9 cellular contexts compared by ENCODE assay signal in the genomic region with DNA sequence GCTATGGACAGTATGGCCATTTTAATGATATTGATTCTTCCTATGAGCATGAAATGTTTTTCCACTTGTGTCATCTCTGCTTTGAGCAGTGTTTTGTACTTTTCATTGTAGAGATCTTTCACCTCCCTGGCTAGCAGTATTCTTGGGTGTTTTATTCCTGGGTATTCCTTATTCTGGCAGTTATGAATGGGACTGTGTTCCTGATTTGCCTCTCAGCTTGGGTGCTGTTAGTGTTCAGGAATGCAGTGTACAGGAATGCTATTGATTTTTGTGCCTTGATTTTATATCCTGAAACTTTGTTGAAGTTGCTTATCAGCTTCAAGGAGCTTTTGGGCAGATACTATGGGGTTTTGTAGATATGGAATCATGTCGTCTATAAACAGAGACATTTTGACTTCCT. TPM values are rescaled to one million over a fixed set of nuclear protein-coding genes. Genes with fewer than 3 reads are reported as not detected.
"Had no signal": no experiment of that assay in that cellular context is flagged by ENCODE, and none has a peak within 500 bp of the region (broad histone marks: within the 10 kb centered on the region; RNA-seq: fewer than 3 reads in every experiment).

No MANE protein-coding gene starts in this region.

- DNase-seq: IMR-90, KBM-7 had no signal

- FAIRE-seq: HepG2, HTR-8/SVneo, K562 had no signal

- H3K4me3 Mint-ChIP-seq: IgD-negative memory B cell had no signal

- ATAC-seq: HepG2, K562 had no signal

- H3K4me1 Mint-ChIP-seq: IgD-negative memory B cell had no signal

- H3K27ac ChIP-seq: HL-60 had no signal

- H3K4me3 ChIP-seq: K562 had no signal

- H3K36me3 Mint-ChIP-seq: IgD-negative memory B cell had no signal

RNA-seq across cellular contexts. Expression of gene CTXND1, which starts 49.5 kb away (rescaled TPM):
- total RNA-seq: HT-29, HT1080, IMR-90, K562 had no signal
- polyA plus RNA-seq: IMR-90 had no signal
